Comparison of ENCODE assay signal across 10 cellular contexts in genomic region chr2:19574788-19575260, GRCh38.
A peak's percentile ranks its signal among the peaks of the same experiment; 100 is the strongest.
DNase-seq lines count a peak whose midpoint lies in the region; ATAC-seq and TF ChIP-seq lines count a peak whose summit lies in the region.
"Had no signal": no experiment of that assay in that cellular context is flagged by ENCODE, and none has a peak within 500 bp of the region (broad histone marks: within the 10 kb centered on the region; RNA-seq: fewer than 3 reads in every experiment).

No MANE protein-coding gene starts in this region.

- TF ChIP-seq CTCF in astrocyte of the spinal cord (IDR thresholded peaks at IDR 0.05; ENCODE audit: low read depth, low read length) (no peak), transverse colon (IDR thresholded peaks at IDR 0.05) (no peak), PC-9 (conservative IDR thresholded peaks at IDR 0.05) (no peak)

- H3K4me2 ChIP-seq in PC-9, result no peak overlapping the region

- H3K36me3 ChIP-seq in transverse colon, result no peaks in the 10 kb centered on the region
- H3K36me3 ChIP-seq in PC-9 (ENCODE audit: low read depth), result no peaks in the 10 kb centered on the region
- H3K36me3 ChIP-seq: SJSA1 had no signal

- H3K27ac ChIP-seq in transverse colon, result no peak overlapping the region
- no peak overlapping the region for H3K27ac ChIP-seq in PC-9
- H3K27ac ChIP-seq: SJSA1 had no signal

- no peak overlapping the region for H3K4me3 ChIP-seq in astrocyte of the spinal cord (ENCODE audit: low read depth, low read length)
- no peak overlapping the region for H3K4me3 ChIP-seq in transverse colon
- no peak overlapping the region for H3K4me3 ChIP-seq in PC-9
- H3K4me3 ChIP-seq: SJSA1 had no signal

- WGBS in transverse colon (ENCODE audit: low coverage in 1 of 2), 2 donors, result 4 to 28% methylated on average over 5 of the region's 5 CpGs

- DNase-seq in LHCN-M2 (ENCODE audit: low read depth), result peak; percentile 31
- peak; percentile 81 for DNase-seq in astrocyte of the spinal cord (ENCODE audit: low read depth, low spot score)
- DNase-seq in iris pigment epithelial cell (ENCODE audit: low read depth), result peak; percentile 76
- peak; percentile 39 for DNase-seq in transverse colon
- DNase-seq in NCI-H2227 treated with DMSO at 0.1 percent for 48 hours (lab: John Stamatoyannopoulos, UW), result no peak
- DNase-seq in PC-9, result no peak
- DNase-seq: KG1; stimulated activated CD4-positive, alpha-beta T cell treated with anti-CD3 and anti-CD28 coated beads, Interleukin-4, amount 100 ng/mL, for 1 hour had no signal

- POLR2A ChIA-PET in PC-9 (lab: Charles Lee; ENCODE audit: unreplicated experiment), result no interaction called here

- H3K4me1 ChIP-seq in transverse colon, result peaks cover 0 to 23% (median 11%) of the 10 kb centered on the region in 4 donors
- peaks cover 52% of the 10 kb centered on the region for H3K4me1 ChIP-seq in PC-9 (replicated peaks; ENCODE audit: insufficient read depth)

- intact Hi-C loops in transverse colon (cut with DNase I; ENCODE audit: low total_unique reads) (no loop called here), PC-9 (cut with micrococcal nuclease; ENCODE audit: unreplicated experiment) (no loop called here)

- H3K27me3 ChIP-seq in transverse colon (no peaks in the 10 kb centered on the region), PC-9 (ENCODE audit: insufficient read depth, low read depth) (no peaks in the 10 kb centered on the region)
- H3K27me3 ChIP-seq: SJSA1 had no signal

- ATAC-seq in GM19467 (IDR thresholded peaks at IDR 0.05; ENCODE audit: unreplicated experiment), result no peak

- H3K9me3 ChIP-seq in transverse colon (no peaks in the 10 kb centered on the region), PC-9 (ENCODE audit: insufficient read depth, low read depth) (no peaks in the 10 kb centered on the region; the same call in 1 of the 2 replicates)
- H3K9me3 ChIP-seq: SJSA1 had no signal

- no peak for TF ChIP-seq POLR2A in transverse colon (IDR thresholded peaks at IDR 0.05)

- CTCF ChIA-PET in PC-9 (lab: Charles Lee), result no interaction called here

- H2AFZ ChIP-seq in PC-9, result no peak overlapping the region

- BruUV-seq in PC-9 (replicated peaks; lab: Mats Ljungman, UMichigan), result no TSS peak

- in situ Hi-C loops in astrocyte of the spinal cord (cut with HindIII; ENCODE audit: low sequenced_read_pairs) (no loop called here), transverse colon (cut with MboI; ENCODE audit: low pct_ligation_motif_present in 1 of 4, low pct_unique_long_range_greater_than_20kb in 1 of 4, low sequenced_read_pairs in 3 of 4) (no loop called here)

- H3K9me2 ChIP-seq in PC-9 (ENCODE audit: insufficient read depth), result no peaks in the 10 kb centered on the region

- H3F3A ChIP-seq in PC-9 (ENCODE audit: insufficient read depth, low read depth), result peaks cover 40% of the 10 kb centered on the region

- no peaks in the 10 kb centered on the region for H3K79me2 ChIP-seq in PC-9 (ENCODE audit: low read depth)

- no peak for TF ChIP-seq EP300 in transverse colon (IDR thresholded peaks at IDR 0.05; ENCODE audit: low read depth)

- H4K20me1 ChIP-seq in PC-9 (ENCODE audit: insufficient read depth), result no peaks in the 10 kb centered on the region

Comparison
In these comparisons a context has a peak if more than half of its experiments do, and no peak if none do; other contexts are left out.
1. DNase-seq: peak in LHCN-M2 (single experiment), astrocyte of the spinal cord (single experiment), iris pigment epithelial cell (single experiment) and transverse colon (single experiment); none in NCI-H2227 treated with DMSO at 0.1 percent for 48 hours (single experiment) and PC-9 (0 of 2).